8 cellular contexts compared by ENCODE assay signal in the genomic region with DNA sequence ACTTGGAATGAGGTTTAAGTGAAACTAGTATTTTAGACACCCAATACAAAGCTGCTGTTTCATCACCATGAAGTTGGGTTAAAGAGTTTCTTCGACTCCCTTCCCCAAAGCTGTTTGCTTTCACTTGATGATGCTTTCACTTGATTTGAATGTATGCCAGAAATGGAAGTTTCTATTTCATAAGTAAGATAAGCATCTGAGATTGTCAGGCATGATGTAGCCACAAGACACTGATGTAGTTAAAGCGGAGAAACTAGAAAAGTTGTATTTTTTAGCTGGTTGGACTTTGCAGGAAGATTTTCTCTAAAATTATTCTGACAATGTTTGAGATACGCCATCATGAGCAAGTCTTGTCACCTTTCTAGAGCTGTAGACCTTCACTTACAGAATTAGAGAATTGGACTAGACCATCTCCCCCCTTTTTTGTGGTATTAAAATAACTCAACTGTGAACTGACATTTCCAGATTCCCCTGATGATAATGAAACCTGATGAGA.
A peak's percentile ranks its signal among the peaks of the same experiment; 100 is the strongest.
DNase-seq lines count a peak whose midpoint lies in the region; ATAC-seq and FAIRE-seq lines count a peak whose summit lies in the region.
"Had no signal": no experiment of that assay in that cellular context is flagged by ENCODE, and none has a peak within 500 bp of the region (broad histone marks: within the 10 kb centered on the region; RNA-seq: fewer than 3 reads in every experiment).

No MANE protein-coding gene starts in this region.

- FAIRE-seq in HTR-8/SVneo (lab: Jason Lieb, UNC) = no peak

- DNase-seq in fibroblast of peridontal ligament (ENCODE audit: extremely low read depth) (peak; percentile 52), 8988T (no peak), HTR-8/SVneo (ENCODE audit: insufficient read length, low spot score) (no peak), HPDE6-E6E7 (ENCODE audit: extremely low spot score) (no peak)
- DNase-seq: mucosa of descending colon had no signal

- peak; percentile 94 for ATAC-seq in GM18868 (IDR thresholded peaks at IDR 0.05; ENCODE audit: unreplicated experiment)
- peak; percentile 89 for ATAC-seq in GM21576 (IDR thresholded peaks at IDR 0.05; ENCODE audit: unreplicated experiment)
- peak; percentile 67 for ATAC-seq in HG03575 (IDR thresholded peaks at IDR 0.05; ENCODE audit: extremely low read depth, insufficient number of reproducible peaks, low FRiP score, unreplicated experiment)
- ATAC-seq: mucosa of descending colon had no signal
